Comparison of ENCODE assay signal across 24 cellular contexts in the genomic region with DNA sequence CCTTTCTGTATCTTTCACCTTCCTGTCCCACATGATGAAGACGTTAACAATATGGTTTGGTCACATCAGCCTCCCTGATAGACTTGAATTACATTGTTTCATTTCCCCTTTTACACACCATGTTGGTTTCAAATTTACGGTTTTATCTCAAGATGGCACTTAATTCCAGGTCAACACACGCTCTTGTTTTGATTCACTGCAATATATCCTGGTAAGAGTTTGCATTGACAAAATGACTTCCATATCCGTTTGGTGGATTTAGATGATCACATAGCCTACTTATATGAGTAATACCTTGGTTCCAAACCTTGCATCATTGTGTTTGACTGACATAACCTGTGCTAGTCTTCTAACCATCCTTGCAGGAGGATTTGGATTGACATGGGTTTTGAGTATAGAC.
"Had no signal": no experiment of that assay in that cellular context is flagged by ENCODE, and none has a peak within 500 bp of the region (broad histone marks: within the 10 kb centered on the region; RNA-seq: fewer than 3 reads in every experiment).

No MANE protein-coding gene starts in this region.

- H2AFZ ChIP-seq: PC-9 had no signal

- H3K9me3 ChIP-seq: ascending aorta, body of pancreas had no signal

- H3K4me3 ChIP-seq: ascending aorta, body of pancreas, coronary artery, K562, PC-9 had no signal

- DNase-seq: activated CD4-positive, alpha-beta T cell treated with anti-CD3 and anti-CD28 coated beads for 4 hours; activated CD8-positive, alpha-beta memory T cell treated with anti-CD3 and anti-CD28 coated beads, Interleukin-2, amount 50 U/mL, for 4 hours; activated CD8-positive, alpha-beta T cell treated with anti-CD3 and anti-CD28 coated beads for 36 hours; activated naive CD8-positive, alpha-beta T cell treated with anti-CD3 and anti-CD28 coated beads, Interleukin-2, amount 50 U/mL, for 24 hours; activated T-cell treated with anti-CD3 and anti-CD28 coated beads, Interleukin-2, amount 50 U/mL, for 72 hours; amniotic stem cell; body of pancreas; central memory CD4-positive, alpha-beta T cell; NCI-H1105; NCI-H1436; NCI-H1694 treated with DMSO at 0.1 percent for 48 hours; NCI-H2029 treated with DMSO at 0.1 percent for 48 hours; NCI-H345; NCI-H510A; NCI-H526 treated with DMSO at 0.1 percent for 48 hours; NCI-H82; PC-9; SIG-M5; T-helper 1 cell; WERI-Rb-1 had no signal

- H3K36me3 ChIP-seq: ascending aorta, WERI-Rb-1 had no signal

- H3K4me1 ChIP-seq: ascending aorta, body of pancreas had no signal

- H3K27ac ChIP-seq: ascending aorta, body of pancreas, coronary artery, PC-9, WERI-Rb-1 had no signal

- H3K27me3 ChIP-seq: ascending aorta, body of pancreas had no signal

- H3K4me2 ChIP-seq: PC-9 had no signal

- FAIRE-seq: bronchial epithelial cell, K562 had no signal
